Comparison of ENCODE assay signal across 2 cellular contexts in the genomic region with DNA sequence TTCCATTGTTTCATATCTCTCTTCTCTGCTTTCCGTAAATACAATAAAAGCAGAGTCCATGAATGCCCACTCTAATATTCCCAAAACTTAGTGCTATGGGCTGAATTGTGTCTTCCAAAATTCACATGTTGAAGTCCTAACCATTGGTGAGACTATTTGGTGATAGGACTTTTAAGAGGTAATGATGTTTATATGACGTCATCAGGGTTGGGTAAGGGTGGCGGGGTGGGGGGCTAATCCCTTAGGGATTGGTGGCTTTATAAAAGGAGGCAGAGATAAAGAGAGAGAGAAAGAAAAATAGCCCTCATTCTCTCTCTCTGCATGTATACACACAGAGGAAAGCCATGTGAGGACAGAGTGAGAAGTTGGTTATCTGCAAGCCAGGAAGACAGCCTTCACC.
A peak's percentile ranks its signal among the peaks of the same experiment; 100 is the strongest.
TF ChIP-seq lines count a peak whose summit lies in the region.

No MANE protein-coding gene starts in this region.

TF ChIP-seq in HepG2, 621 proteins besides CTCF, POLR2A, EP300 and RAD21 (continued from another document):
- peak; percentile 90 for TF ChIP-seq CREB1 (IDR thresholded peaks at IDR 0.05)
- TF ChIP-seq CREB1 (CRISPR knock-in tag; IDR thresholded peaks at IDR 0.05), result no peak
- TF ChIP-seq CCAR2 (optimal IDR thresholded peaks at IDR 0.05; ENCODE audit: low read depth, low read length), result no peak
TF ChIP-seq in HepG2: peak in this region for 2.

TF ChIP-seq in HEK293, 187 proteins besides CTCF, POLR2A, EP300 and RAD21 (continued from another document):
- TF ChIP-seq, protein P1, sequence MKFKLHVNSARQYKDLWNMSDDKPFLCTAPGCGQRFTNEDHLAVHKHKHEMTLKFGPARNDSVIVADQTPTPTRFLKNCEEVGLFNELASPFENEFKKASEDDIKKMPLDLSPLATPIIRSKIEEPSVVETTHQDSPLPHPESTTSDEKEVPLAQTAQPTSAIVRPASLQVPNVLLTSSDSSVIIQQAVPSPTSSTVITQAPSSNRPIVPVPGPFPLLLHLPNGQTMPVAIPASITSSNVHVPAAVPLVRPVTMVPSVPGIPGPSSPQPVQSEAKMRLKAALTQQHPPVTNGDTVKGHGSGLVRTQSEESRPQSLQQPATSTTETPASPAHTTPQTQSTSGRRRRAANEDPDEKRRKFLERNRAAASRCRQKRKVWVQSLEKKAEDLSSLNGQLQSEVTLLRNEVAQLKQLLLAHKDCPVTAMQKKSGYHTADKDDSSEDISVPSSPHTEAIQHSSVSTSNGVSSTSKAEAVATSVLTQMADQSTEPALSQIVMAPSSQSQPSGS (tag by site-specific recombination; IDR thresholded peaks at IDR 0.05; ENCODE audit: low read depth), result peak; percentile 76
